1 cellular context compared by ENCODE assay signal in genomic region chr1:108575241-108575850, GRCh38.
TF ChIP-seq lines count a peak whose summit lies in the region.

No MANE protein-coding gene starts in this region.

TF ChIP-seq in K562, 482 proteins besides CTCF, POLR2A, EP300 and RAD21 (continued from another document and continues in another):
- TF ChIP-seq THRA (IDR thresholded peaks at IDR 0.05): no peak
- no peak for TF ChIP-seq IRF2 (CRISPR knock-in tag; IDR thresholded peaks at IDR 0.05)
- no peak for TF ChIP-seq ZNF584 (CRISPR knock-in tag; IDR thresholded peaks at IDR 0.05; ENCODE audit: low read depth)
- TF ChIP-seq L3MBTL2 (IDR thresholded peaks at IDR 0.05): no peak
- TF ChIP-seq NFE2L1 (tag; IDR thresholded peaks at IDR 0.05; ENCODE audit: borderline replicate concordance, low read depth): peak; percentile 78
- no peak for TF ChIP-seq SNRNP70 (optimal IDR thresholded peaks at IDR 0.05; ENCODE audit: low read depth, low read length)
- no peak for TF ChIP-seq FOXP4 (CRISPR knock-in tag; IDR thresholded peaks at IDR 0.05; ENCODE audit: borderline replicate concordance)
- TF ChIP-seq KLF1 (tag; IDR thresholded peaks at IDR 0.05): no peak
- no peak for TF ChIP-seq ZNF23 (CRISPR knock-in tag; IDR thresholded peaks at IDR 0.05)
- TF ChIP-seq ZNF589 (CRISPR knock-in tag; IDR thresholded peaks at IDR 0.05; ENCODE audit: low read depth): no peak
- TF ChIP-seq ZNF77 (CRISPR knock-in tag; IDR thresholded peaks at IDR 0.05): no peak
- peak; percentile 79 for TF ChIP-seq C11orf30 (IDR thresholded peaks at IDR 0.05; ENCODE audit: low read depth)
- TF ChIP-seq NFE2 (IDR thresholded peaks at IDR 0.05; ENCODE audit: low read depth): peak; percentile 79
- no peak for TF ChIP-seq PHF21A (IDR thresholded peaks at IDR 0.05; ENCODE audit: borderline replicate concordance, low read depth)
- TF ChIP-seq SRSF9 (IDR thresholded peaks at IDR 0.05; ENCODE audit: borderline replicate concordance, low read depth, low read length): no peak
- TF ChIP-seq DEAF1 (CRISPR knock-in tag; IDR thresholded peaks at IDR 0.05): no peak
- 0 out of 2 replicates have a peak, but pooled peaks have one; percentile 39 for TF ChIP-seq THRAP3 (IDR thresholded peaks at IDR 0.05; ENCODE audit: borderline replicate concordance)
- no peak for TF ChIP-seq ZNF511 (CRISPR knock-in tag; IDR thresholded peaks at IDR 0.05)
- TF ChIP-seq ZNF79 (CRISPR knock-in tag; IDR thresholded peaks at IDR 0.05; ENCODE audit: low read depth): no peak
- TF ChIP-seq NR2F6 (CRISPR knock-in tag; IDR thresholded peaks at IDR 0.05): no peak
- peak; percentile 74 for TF ChIP-seq MAFF (IDR thresholded peaks at IDR 0.05; ENCODE audit: low read length)
- no peak for TF ChIP-seq MCM5 (IDR thresholded peaks at IDR 0.05; ENCODE audit: low read depth)
- no peak for TF ChIP-seq ZNF644 (tag; IDR thresholded peaks at IDR 0.05; ENCODE audit: low read depth)
- TF ChIP-seq RBM15 (IDR thresholded peaks at IDR 0.05; ENCODE audit: insufficient read depth, low read length): no peak
- TF ChIP-seq ZNF146 (CRISPR knock-in tag; IDR thresholded peaks at IDR 0.05; ENCODE audit: unreplicated experiment): no peak
- TF ChIP-seq NBN (IDR thresholded peaks at IDR 0.05; ENCODE audit: low read depth): no peak
- TF ChIP-seq MCM3 (IDR thresholded peaks at IDR 0.05): no peak
- no peak for TF ChIP-seq DDX20 (tag; IDR thresholded peaks at IDR 0.05; ENCODE audit: low read depth)
- TF ChIP-seq CCNT2 (IDR thresholded peaks at IDR 0.05; ENCODE audit: borderline replicate concordance, extremely low read depth, insufficient read length, low read depth, low read length): no peak
- 0 out of 2 replicates have a peak, but pooled peaks have one; percentile 11 for TF ChIP-seq DPF2 (IDR thresholded peaks at IDR 0.05)
- no peak for TF ChIP-seq WHSC1 (IDR thresholded peaks at IDR 0.05; ENCODE audit: low read length)
- no peak for TF ChIP-seq MGA (IDR thresholded peaks at IDR 0.05)
- no peak for TF ChIP-seq TEAD4 (IDR thresholded peaks at IDR 0.05; ENCODE audit: low read length)
- no peak for TF ChIP-seq TEAD4 (CRISPR knock-in tag; IDR thresholded peaks at IDR 0.05; ENCODE audit: borderline replicate concordance)
- no peak for TF ChIP-seq ZSCAN29 (IDR thresholded peaks at IDR 0.05)
- no peak for TF ChIP-seq ZEB2 (IDR thresholded peaks at IDR 0.05)
- TF ChIP-seq ZNF507 (tag; conservative IDR thresholded peaks at IDR 0.05): no peak
- TF ChIP-seq ZNF436 (CRISPR knock-in tag; IDR thresholded peaks at IDR 0.05): no peak
- no peak for TF ChIP-seq ZNF347 (CRISPR knock-in tag; IDR thresholded peaks at IDR 0.05; ENCODE audit: low read depth)
- TF ChIP-seq PHB (CRISPR knock-in tag; IDR thresholded peaks at IDR 0.05): no peak
- TF ChIP-seq MAFG (tag; conservative IDR thresholded peaks at IDR 0.05): peak; percentile 80
- TF ChIP-seq KAT8 (IDR thresholded peaks at IDR 0.05; ENCODE audit: low read depth): no peak
- TF ChIP-seq ZNF780A (CRISPR knock-in tag; IDR thresholded peaks at IDR 0.05): no peak
- TF ChIP-seq ZNF778 (CRISPR knock-in tag; IDR thresholded peaks at IDR 0.05): no peak
- no peak for TF ChIP-seq SMAD4 (CRISPR knock-in tag; conservative IDR thresholded peaks at IDR 0.05)
- TF ChIP-seq ZNF384 (IDR thresholded peaks at IDR 0.05; ENCODE audit: low read depth, low read length): no peak
- no peak for TF ChIP-seq ZNF263 (CRISPR knock-in tag; IDR thresholded peaks at IDR 0.05; ENCODE audit: borderline replicate concordance)
- TF ChIP-seq HMBOX1 (IDR thresholded peaks at IDR 0.05): no peak
- TF ChIP-seq ATF1 (CRISPR knock-in tag; IDR thresholded peaks at IDR 0.05): no peak
- TF ChIP-seq ATF1 (tag; IDR thresholded peaks at IDR 0.05): no peak
- no peak for TF ChIP-seq ZC3H8 (IDR thresholded peaks at IDR 0.05)
